8 cellular contexts compared by ENCODE assay signal in genomic region chr9:6412572-6413364, GRCh38. TPM values are rescaled to one million over a fixed set of nuclear protein-coding genes. Genes with fewer than 3 reads are reported as not detected.
A peak's percentile ranks its signal among the peaks of the same experiment; 100 is the strongest.
DNase-seq lines count a peak whose midpoint lies in the region; ATAC-seq and TF ChIP-seq lines count a peak whose summit lies in the region.

Gene UHRF2 (plus strand): TSS chr9:6413199. CDS start chr9:6413491, 292 bp downstream.

- peak within 1 kb of the TSS; percentile 100 for H3K4me3 ChIP-seq in PC-3 (ENCODE audit: low read length)
- H3K4me3 ChIP-seq in mucosa of stomach (ENCODE audit: low read length): peak within 1 kb of the TSS; percentile 75

- CTCF ChIA-PET in PC-3 (lab: Charles Lee): no interaction called here

- no peaks in the 10 kb centered on the region for H3K9me2 ChIP-seq in PC-3 (replicated peaks; ENCODE audit: low read length)

- peak within 1 kb of the TSS; percentile 84 for H2AFZ ChIP-seq in PC-3 (ENCODE audit: low read length)

- H3K27ac ChIP-seq in PC-3 (ENCODE audit: low read length): peak within 1 kb of the TSS; percentile 25; the same call in 1 of the 2 replicates

- no peaks in the 10 kb centered on the region for H3F3A ChIP-seq in PC-3 (ENCODE audit: low read length, unreplicated experiment)

- intact Hi-C loops in PC-3 (cut with micrococcal nuclease): loop anchor here (2.0 to 5.0 kb wide), 3 partner anchors 155 to 404 kb away; a partner anchor contains a TSS

- DNase-seq in DMS114 treated with DMSO at 0.1 percent for 48 hours (lab: John Stamatoyannopoulos, UW; ENCODE audit: unreplicated experiment) (peak; percentile 87), PC-3 (peak; percentile 97), erythroblast (lab: John Stamatoyannopoulos, UW) (peak; percentile 98 to 99)
- peak; percentile 99 for DNase-seq in activated T-cell treated with anti-CD3 and anti-CD28 coated beads, Interleukin-2, amount 50 U/mL, for 1 hour
- peak; percentile 98 to 99 for DNase-seq in stimulated activated CD8-positive, alpha-beta memory T cell treated with anti-CD3 and anti-CD28 coated beads, Interleukin-7, amount 100 ng/mL, for 1 hour (ENCODE audit: low read depth in 2 of 2)

- H3K27me3 ChIP-seq in PC-3 (ENCODE audit: low read length): no peaks in the 10 kb centered on the region
- no peaks in the 10 kb centered on the region for H3K27me3 ChIP-seq in mucosa of stomach (ENCODE audit: control insufficient read depth, insufficient read depth, low read length)

- no peak for TF ChIP-seq CTCF in PC-3 (conservative IDR thresholded peaks at IDR 0.05; ENCODE audit: low read depth, low read length)

- POLR2A ChIA-PET in PC-3 (lab: Charles Lee; ENCODE audit: unreplicated experiment): interaction anchor here (0.9 kb wide), 1 partner anchor 359 kb away, joined by 3 read pairs; no protein-coding TSS in a partner anchor

- TF ChIP-seq RAD21 in Ishikawa (IDR thresholded peaks at IDR 0.05; ENCODE audit: low read depth): no peak

- TSS peak; percentile 52 for BruUV-seq in PC-3 (replicated peaks; lab: Mats Ljungman, UMichigan)

- H3K4me2 ChIP-seq in PC-3 (ENCODE audit: low read length): peak within 1 kb of the TSS; percentile 94

- H3K9ac ChIP-seq in PC-3 (ENCODE audit: low read length) (peak within 1 kb of the TSS; percentile 90), mucosa of stomach (ENCODE audit: low read length) (peak within 1 kb of the TSS; percentile 89)

- H3K79me2 ChIP-seq in PC-3 (ENCODE audit: low read length): peaks cover 46% of the 10 kb centered on the region

- TF ChIP-seq EP300 in Ishikawa (IDR thresholded peaks at IDR 0.05; ENCODE audit: borderline replicate concordance): 0 out of 2 replicates have a peak, but pooled peaks have one; percentile 8

- H3K4me1 ChIP-seq in PC-3 (ENCODE audit: insufficient read depth, low read length) (peaks cover 16% of the 10 kb centered on the region; the same call in 1 of the 2 replicates), mucosa of stomach (ENCODE audit: control insufficient read depth, insufficient read depth, low read length) (no peaks in the 10 kb centered on the region)

- no peaks in the 10 kb centered on the region for H3K9me3 ChIP-seq in PC-3 (ENCODE audit: low read length)
- no peaks in the 10 kb centered on the region for H3K9me3 ChIP-seq in mucosa of stomach (ENCODE audit: control insufficient read depth, low read length)

- TF ChIP-seq POLR2A in erythroblast (IDR thresholded peaks at IDR 0.05; ENCODE audit: low read length): peak; percentile 92

- peaks cover 32% of the 10 kb centered on the region for H4K20me1 ChIP-seq in PC-3 (ENCODE audit: low read length)

- ATAC-seq in GM21576 (IDR thresholded peaks at IDR 0.05; ENCODE audit: unreplicated experiment): peak; percentile 75
- peak; percentile 91 for ATAC-seq in PC-3

- H3K36me3 ChIP-seq in PC-3 (ENCODE audit: low read depth, low read length) (no peaks in the 10 kb centered on the region; the same call in 1 of the 2 replicates), mucosa of stomach (ENCODE audit: control insufficient read depth, insufficient read depth, low read length) (no peaks in the 10 kb centered on the region)

TF ChIP-seq in Ishikawa, 13 proteins besides CTCF, POLR2A, EP300 and RAD21:
- TF ChIP-seq NFIC (IDR thresholded peaks at IDR 0.05) (no peak), CREB1 (IDR thresholded peaks at IDR 0.05; ENCODE audit: low read depth) (no peak), FOXM1 (IDR thresholded peaks at IDR 0.05; ENCODE audit: borderline replicate concordance, low read depth) (no peak), YY1 (IDR thresholded peaks at IDR 0.05; ENCODE audit: low read depth) (peak; percentile 84), TAF1 (IDR thresholded peaks at IDR 0.05; ENCODE audit: low read depth) (peak; percentile 76), TEAD4 (IDR thresholded peaks at IDR 0.05) (no peak), USF1 (IDR thresholded peaks at IDR 0.05) (peak; percentile 51), REST (IDR thresholded peaks at IDR 0.05; ENCODE audit: low read depth) (no peak), MAX (IDR thresholded peaks at IDR 0.05) (peak; percentile 84), EGR1 (IDR thresholded peaks at IDR 0.05) (no peak; the same call in 1 of the 2 replicates), ZBTB7A (IDR thresholded peaks at IDR 0.05; ENCODE audit: low read depth) (no peak), CEBPB (IDR thresholded peaks at IDR 0.05) (no peak), TCF12 (IDR thresholded peaks at IDR 0.05; ENCODE audit: low read depth) (no peak)

RNA-seq across cellular contexts. Expression of gene UHRF2, which starts in this region (rescaled TPM):
- total RNA-seq in PC-3 (2014; rRNA removed): 30.8 and 31.3 TPM in 2 replicates

Comparison
In these comparisons a context has a peak if more than half of its experiments do, and no peak if none do; other contexts are left out.
1. Peak in every context shown above with its lines: DNase-seq, ATAC-seq, H3K4me3 ChIP-seq and H3K27ac ChIP-seq.